In the genomic region with DNA sequence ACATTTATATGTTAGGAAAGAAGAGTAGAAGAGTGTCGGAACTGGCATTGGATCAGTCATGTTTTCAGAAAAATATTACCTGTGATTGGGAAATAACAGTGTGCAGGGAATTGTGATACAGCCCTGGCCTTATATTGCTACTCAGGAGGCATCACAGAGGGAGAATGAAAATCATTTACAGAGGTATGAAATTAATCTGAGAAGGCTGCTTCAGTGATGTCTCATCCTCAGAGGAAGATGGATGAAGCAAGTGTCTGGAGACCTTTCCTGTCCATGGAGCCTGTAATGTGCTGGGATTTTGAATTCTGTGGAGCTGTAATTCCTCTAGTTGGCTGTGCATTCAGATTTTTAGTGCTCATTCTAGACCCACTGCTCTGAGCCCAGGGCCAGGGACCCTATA, we compare ENCODE assay signal across 21 cellular contexts. TPM values are rescaled to one million over a fixed set of nuclear protein-coding genes. Genes with fewer than 3 reads are reported as not detected.
DNase-seq lines count a peak whose midpoint lies in the region; ATAC-seq and TF ChIP-seq lines count a peak whose summit lies in the region.
"Had no signal": no experiment of that assay in that cellular context is flagged by ENCODE, and none has a peak within 500 bp of the region (broad histone marks: within the 10 kb centered on the region; RNA-seq: fewer than 3 reads in every experiment).

No MANE protein-coding gene starts in this region.

- no peak overlapping the region for H2BK15ac ChIP-seq in IMR-90 (ENCODE audit: low read depth, low read length)
- no peak overlapping the region for H2BK15ac ChIP-seq in mesenchymal stem cell (ENCODE audit: low read depth, poor library complexity, severe bottlenecking)

- no peak overlapping the region for H4K5ac ChIP-seq in IMR-90 (ENCODE audit: low read depth, low read length)

- dilution Hi-C loops in IMR-90 (cut with HindIII; ENCODE audit: low sequenced_read_pairs, unreplicated experiment) = no loop called here

- no peak for TF ChIP-seq POLR2A in IMR-90 (IDR thresholded peaks at IDR 0.05; ENCODE audit: low read depth, low read length)

- H2BK20ac ChIP-seq in IMR-90 (ENCODE audit: low read depth, low read length) = no peak overlapping the region

- H3K4ac ChIP-seq in IMR-90 (ENCODE audit: low read depth, low read length) = no peak overlapping the region
- no peak overlapping the region for H3K4ac ChIP-seq in mesenchymal stem cell (ENCODE audit: low read depth in 1 of 2, low read length in 2 of 2)

- H3K9ac ChIP-seq in IMR-90 (ENCODE audit: low read depth, low read length) (no peak overlapping the region), mesenchymal stem cell (ENCODE audit: low read length) (no peak overlapping the region), smooth muscle cell (ENCODE audit: low read depth) (no peak overlapping the region)
- H3K9ac ChIP-seq: BLaER1 treated with 17β-estradiol and CSF1 and Interleukin-3, amounts not matched to agents 10 nM and 100 nM had no signal

- H3K4me2 ChIP-seq in IMR-90 (ENCODE audit: low read depth, low read length) (no peak overlapping the region), mesenchymal stem cell (ENCODE audit: low read length, poor library complexity, severe bottlenecking) (no peak overlapping the region), smooth muscle cell (no peak overlapping the region)
- H3K4me2 ChIP-seq: BLaER1 treated with 17β-estradiol and CSF1 and Interleukin-3, amounts not matched to agents 10 nM and 100 nM; GM23338 had no signal

- peak; percentile 56 for ATAC-seq in IMR-90 (ENCODE audit: low read depth)
- ATAC-seq in GM18511 (IDR thresholded peaks at IDR 0.05; ENCODE audit: unreplicated experiment) = no peak
- no peak for ATAC-seq in HG02610 (IDR thresholded peaks at IDR 0.05; ENCODE audit: unreplicated experiment)
- ATAC-seq: GM23338 had no signal

- H3K56ac ChIP-seq in IMR-90 (ENCODE audit: extremely low read depth, insufficient read depth, low read length) = no peak overlapping the region

- H3K79me1 ChIP-seq in IMR-90 (ENCODE audit: low read depth in 1 of 2, low read length in 2 of 2) (no peaks in the 10 kb centered on the region), mesenchymal stem cell (replicated peaks; ENCODE audit: low read length, poor library complexity, severe bottlenecking) (no peaks in the 10 kb centered on the region)

- no peak overlapping the region for H3K4me3 ChIP-seq in IMR-90 (ENCODE audit: insufficient read depth, low read depth, low read length)
- H3K4me3 ChIP-seq in mesenchymal stem cell (ENCODE audit: insufficient read depth in 1 of 2, low read depth in 1 of 2, low read length in 2 of 2) = no peak overlapping the region
- no peak overlapping the region for H3K4me3 ChIP-seq in smooth muscle cell
- H3K4me3 ChIP-seq: BLaER1 treated with 17β-estradiol and CSF1 and Interleukin-3, amounts not matched to agents 10 nM and 100 nM; GM23338 had no signal

- H3K36me3 ChIP-seq in IMR-90 (ENCODE audit: control insufficient read depth, insufficient read depth, low read length) (no peaks in the 10 kb centered on the region), mesenchymal stem cell (ENCODE audit: control insufficient read depth in 1 of 2, insufficient read depth in 2 of 2, low read depth in 1 of 2, low read length in 2 of 2) (no peaks in the 10 kb centered on the region), smooth muscle cell (ENCODE audit: low read depth) (no peaks in the 10 kb centered on the region)
- H3K36me3 ChIP-seq: BE2C; BLaER1 treated with 17β-estradiol and CSF1 and Interleukin-3, amounts not matched to agents 10 nM and 100 nM had no signal

- peaks cover 7% of the 10 kb centered on the region; the same call in 1 of the 2 replicates for H3K9me1 ChIP-seq in IMR-90 (ENCODE audit: insufficient read depth, low read length)

- no peak overlapping the region for H2BK12ac ChIP-seq in mesenchymal stem cell (ENCODE audit: low read length in 2 of 2)

- in situ Hi-C loops in IMR-90 (cut with MboI; ENCODE audit: low sequenced_read_pairs) = no loop called here

- no peak overlapping the region for H2AFZ ChIP-seq in IMR-90 (replicated peaks; ENCODE audit: low read length, poor library complexity)
- no peak overlapping the region for H2AFZ ChIP-seq in mesenchymal stem cell (ENCODE audit: low read depth, low read length)
- no peak overlapping the region for H2AFZ ChIP-seq in smooth muscle cell (ENCODE audit: low read depth)
- H2AFZ ChIP-seq: GM23338 had no signal

- H3K79me2 ChIP-seq in smooth muscle cell (ENCODE audit: low read depth) = no peaks in the 10 kb centered on the region

- H4K91ac ChIP-seq in IMR-90 (ENCODE audit: insufficient read depth, low read depth, low read length) (no peak overlapping the region), mesenchymal stem cell (ENCODE audit: low read length) (no peak overlapping the region)

- DNase-seq in IMR-90 (no peak), glomerular visceral epithelial cell (ENCODE audit: extremely low spot score) (peak; percentile 45), mesenchymal stem cell (no peak), smooth muscle cell (lab: John Stamatoyannopoulos, UW; ENCODE audit: unreplicated experiment) (no peak), A172 (ENCODE audit: low spot score) (no peak), midbrain (lab: John Stamatoyannopoulos, UW) (no peak)
- DNase-seq: AML-193; BE2C; CD4-positive, alpha-beta T cell; CD8-positive, alpha-beta memory T cell; DMS 273 treated with DMSO at 0.1 percent for 48 hours; DMS79; EL; GDM1; H9; HFFc6 had no signal

- no peak overlapping the region for H3K23ac ChIP-seq in IMR-90 (ENCODE audit: low read depth, low read length)
- H3K23ac ChIP-seq in mesenchymal stem cell (ENCODE audit: low read length in 2 of 2) = no peak overlapping the region

- H4K20me1 ChIP-seq in IMR-90 (ENCODE audit: insufficient read depth, low read length) (no peaks in the 10 kb centered on the region), smooth muscle cell (ENCODE audit: low read depth) (no peaks in the 10 kb centered on the region)
- H4K20me1 ChIP-seq: BLaER1 treated with 17β-estradiol and CSF1 and Interleukin-3, amounts not matched to agents 10 nM and 100 nM had no signal

- H2BK5ac ChIP-seq in IMR-90 (ENCODE audit: low read depth, low read length, poor library complexity, severe bottlenecking) (no peak overlapping the region), mesenchymal stem cell (ENCODE audit: low read depth, low read length, poor library complexity, severe bottlenecking) (no peak overlapping the region)

- no peak for TF ChIP-seq CTCF in IMR-90 (conservative IDR thresholded peaks at IDR 0.05; ENCODE audit: low read depth, low read length)
- no peak for TF ChIP-seq CTCF in smooth muscle cell (IDR thresholded peaks at IDR 0.05; ENCODE audit: borderline replicate concordance, insufficient read depth, poor library complexity, severe bottlenecking)

- WGBS in IMR-90 (ENCODE audit: extremely low coverage in 2 of 2, insufficient read length in 1 of 2), 2 experiments = 100% methylated on average over 1 of the region's 1 CpG; no CpG with 5 or more reads in 1 of the 2 experiments
- 100% methylated on average over 1 of the region's 1 CpG for WGBS in mesenchymal stem cell
- 100% methylated on average over 1 of the region's 1 CpG for WGBS in smooth muscle cell (ENCODE audit: low lambda C conversion rate)

- H3K9me3 ChIP-seq in IMR-90 (ENCODE audit: control insufficient read depth, insufficient read depth, low read length) (no peaks in the 10 kb centered on the region), mesenchymal stem cell (ENCODE audit: control insufficient read depth, low read length) (no peaks in the 10 kb centered on the region), smooth muscle cell (replicated peaks; ENCODE audit: low read depth) (no peaks in the 10 kb centered on the region)
- H3K9me3 ChIP-seq: BE2C had no signal

- POLR2A ChIA-PET in IMR-90 (lab: Charles Lee; ENCODE audit: unreplicated experiment) = no interaction called here

- no peak overlapping the region for H3K27ac ChIP-seq in IMR-90 (ENCODE audit: insufficient read depth, low read length)
- H3K27ac ChIP-seq in mesenchymal stem cell (ENCODE audit: low read length, poor library complexity, severe bottlenecking) = no peak overlapping the region
- peak overlapping the region; percentile 81 for H3K27ac ChIP-seq in smooth muscle cell (ENCODE audit: low read depth)
- H3K27ac ChIP-seq: BLaER1 treated with 17β-estradiol and CSF1 and Interleukin-3, amounts not matched to agents 10 nM and 100 nM had no signal

- no peaks in the 10 kb centered on the region for H3K27me3 ChIP-seq in IMR-90 (ENCODE audit: control insufficient read depth, insufficient read depth, low read length)
- H3K27me3 ChIP-seq in mesenchymal stem cell (ENCODE audit: control insufficient read depth in 1 of 2, insufficient read depth in 1 of 2, low read length in 2 of 2) = no peaks in the 10 kb centered on the region
- H3K27me3 ChIP-seq in smooth muscle cell (ENCODE audit: low read depth) = no peaks in the 10 kb centered on the region
- H3K27me3 ChIP-seq: BE2C; BLaER1 treated with 17β-estradiol and CSF1 and Interleukin-3, amounts not matched to agents 10 nM and 100 nM had no signal

- intact Hi-C loops in IMR-90 (cut with micrococcal nuclease) = no loop called here

- no peak overlapping the region for H3K14ac ChIP-seq in IMR-90 (replicated peaks; ENCODE audit: low read depth, low read length)
- no peak overlapping the region for H3K14ac ChIP-seq in mesenchymal stem cell (ENCODE audit: low read length in 2 of 2)

- CTCF ChIA-PET in IMR-90 (lab: Yijun Ruan, JAX) = no interaction called here

- no peak overlapping the region for H3K18ac ChIP-seq in IMR-90 (ENCODE audit: low read depth, low read length)
- H3K18ac ChIP-seq in mesenchymal stem cell (ENCODE audit: low read depth in 1 of 2, low read length in 2 of 2) = no peak overlapping the region

- BruUV-seq in IMR-90 (replicated peaks; lab: Mats Ljungman, UMichigan) = no TSS peak

- H2BK120ac ChIP-seq in IMR-90 (ENCODE audit: low read depth, low read length) = no peak overlapping the region
- H2BK120ac ChIP-seq in mesenchymal stem cell (ENCODE audit: low read depth, low read length) = peak overlapping the region; percentile 43

- H3K4me1 ChIP-seq in IMR-90 (ENCODE audit: control insufficient read depth, insufficient read depth, low read length) (peaks cover 8% of the 10 kb centered on the region), mesenchymal stem cell (ENCODE audit: control insufficient read depth, insufficient read depth, low read depth, low read length) (peaks cover 8% of the 10 kb centered on the region), smooth muscle cell (ENCODE audit: low read depth) (no peaks in the 10 kb centered on the region)
- H3K4me1 ChIP-seq: BE2C; BLaER1 treated with 17β-estradiol and CSF1 and Interleukin-3, amounts not matched to agents 10 nM and 100 nM had no signal

- no peak overlapping the region for H4K8ac ChIP-seq in IMR-90 (ENCODE audit: low read depth in 2 of 2, low read length in 2 of 2)
- H4K8ac ChIP-seq in mesenchymal stem cell (ENCODE audit: low read length) = no peak overlapping the region

- no peak overlapping the region for H2AK9ac ChIP-seq in IMR-90 (replicated peaks; ENCODE audit: low read depth, low read length, poor library complexity)

- no peak for TF ChIP-seq RAD21 in IMR-90 (IDR thresholded peaks at IDR 0.05; ENCODE audit: low read length)

- peaks cover 28% of the 10 kb centered on the region for H3F3A ChIP-seq in smooth muscle cell (ENCODE audit: low read depth)

- no peak overlapping the region for H2AK5ac ChIP-seq in IMR-90 (ENCODE audit: low read depth, low read length)
- no peak overlapping the region for H2AK5ac ChIP-seq in mesenchymal stem cell (ENCODE audit: low read length, severe bottlenecking)

RNA-seq across cellular contexts. Expression of a gene that starts 3.8 kb away (rescaled TPM):
- total RNA-seq in IMR-90 (2012; rRNA removed) (1.6 and 1.7 TPM in 2 replicates), smooth muscle cell (3.6 and 6.9 TPM in 2 replicates)
- polyA plus RNA-seq in IMR-90 (2012; rRNA removed) (0.29 and 0.52 TPM in 2 replicates), smooth muscle cell (1.3 and 3.2 TPM in 2 replicates)
- polyA plus RNA-seq in IMR-90 (2012; cell fraction: cytosol; rRNA removed) = 0.33 and 0.35 TPM in 2 replicates
- 0.61 and 1.3 TPM in 2 replicates for polyA plus RNA-seq in IMR-90 (2012; cell fraction: nucleus; rRNA removed; ENCODE audit: low replicate concordance)
- 0.23 TPM for polyA plus RNA-seq in mesenchymal stem cell (2013, experiment 1 of 2)
- polyA plus RNA-seq in mesenchymal stem cell (2013, experiment 2 of 2) = 0.16 TPM
- 0.05 TPM in 1 of 2 replicates, not detected in the other for total RNA-seq in A172 (2014; rRNA removed; shearing (Covaris generic))
- total RNA-seq: CD4-positive, alpha-beta T cell; CD8-positive, alpha-beta memory T cell; GM23338; H9; HFFc6 had no signal
- polyA plus RNA-seq: CD14-positive monocyte; CD8-positive, alpha-beta memory T cell; GM23338 had no signal
